ENCODE assay signal across 9 cellular contexts in genomic region chr14:100585448-100586152, GRCh38. TPM values are rescaled to one million over a fixed set of nuclear protein-coding genes. Genes with fewer than 3 reads are reported as not detected.
DNase-seq lines count a peak whose midpoint lies in the region; ATAC-seq and TF ChIP-seq lines count a peak whose summit lies in the region.
"Had no signal": no experiment of that assay in that cellular context is flagged by ENCODE, and none has a peak within 500 bp of the region (broad histone marks: within the 10 kb centered on the region; RNA-seq: fewer than 3 reads in every experiment).

No MANE protein-coding gene starts in this region.

- CTCF ChIA-PET in Panc1 (lab: Charles Lee): no interaction called here

- intact Hi-C loops in Panc1 (cut with micrococcal nuclease; ENCODE audit: unreplicated experiment): no loop called here
- intact Hi-C loops in left ventricle myocardium inferior (cut with micrococcal nuclease): no loop called here

- H3K36me3 ChIP-seq in Panc1 (ENCODE audit: control insufficient read depth, insufficient read depth, low read length) (no peaks in the 10 kb centered on the region), left ventricle myocardium inferior (no peaks in the 10 kb centered on the region), skeletal muscle satellite cell (ENCODE audit: insufficient read depth, low read length) (no peaks in the 10 kb centered on the region), tibial nerve (no peaks in the 10 kb centered on the region)
- H3K36me3 ChIP-seq: adrenal gland had no signal

- no peaks in the 10 kb centered on the region for H3K9me3 Mint-ChIP-seq in activated T-cell treated with anti-CD3 and anti-CD28 coated beads, Interleukin-2, amount 50 U/mL, for 72 hours

- TF ChIP-seq POLR2A in tibial nerve (IDR thresholded peaks at IDR 0.05): no peak

- POLR2A ChIA-PET in Panc1 (lab: Charles Lee): no interaction called here

- no peak overlapping the region for H3K9ac ChIP-seq in skeletal muscle satellite cell (ENCODE audit: low read depth, low read length)

- peaks cover 19% of the 10 kb centered on the region for H3K27me3 Mint-ChIP-seq in activated T-cell treated with anti-CD3 and anti-CD28 coated beads, Interleukin-2, amount 50 U/mL, for 72 hours (ENCODE audit: low read depth)

- peak overlapping the region; percentile 86 for H3K4me2 ChIP-seq in skeletal muscle satellite cell (ENCODE audit: low read length)

- H3K27ac ChIP-seq in Panc1 (ENCODE audit: low read length) (peak overlapping the region; percentile 77; the same call in 1 of the 2 replicates), left ventricle myocardium inferior (replicated peaks) (no peak overlapping the region), tibial nerve (no peak overlapping the region)

- BruUV-seq in Panc1 (replicated peaks; lab: Mats Ljungman, UMichigan): no TSS peak

- no peak for ATAC-seq in activated T-cell treated with anti-CD3 and anti-CD28 coated beads, Interleukin-2, amount 50 U/mL, for 72 hours (replicated peaks in 1 of 2)
- ATAC-seq in Panc1: no peak

- no peaks in the 10 kb centered on the region for H3K36me3 Mint-ChIP-seq in activated T-cell treated with anti-CD3 and anti-CD28 coated beads, Interleukin-2, amount 50 U/mL, for 72 hours (ENCODE audit: insufficient read depth in 2 of 2)

- no peak overlapping the region for H3K4me3 ChIP-seq in Panc1 (ENCODE audit: low read depth in 2 of 2, low read length in 2 of 2)
- H3K4me3 ChIP-seq in left ventricle myocardium inferior: no peak overlapping the region
- no peak overlapping the region for H3K4me3 ChIP-seq in skeletal muscle satellite cell (ENCODE audit: low read length)
- no peak overlapping the region for H3K4me3 ChIP-seq in tibial nerve

- 93 to 94% methylated on average over 23 of the region's 23 CpGs for WGBS in tibial nerve, 2 donors

- H3K9me3 ChIP-seq in Panc1 (ENCODE audit: control insufficient read depth, insufficient read depth, low read depth, low read length) (no peaks in the 10 kb centered on the region), left ventricle myocardium inferior (replicated peaks) (no peaks in the 10 kb centered on the region), skeletal muscle satellite cell (replicated peaks; ENCODE audit: low read length) (no peaks in the 10 kb centered on the region), tibial nerve (no peaks in the 10 kb centered on the region)
- H3K9me3 ChIP-seq: adrenal gland had no signal

- TF ChIP-seq CTCF in Panc1 (IDR thresholded peaks at IDR 0.05) (no peak), left ventricle myocardium inferior (IDR thresholded peaks at IDR 0.05; ENCODE audit: borderline replicate concordance) (no peak), tibial nerve (IDR thresholded peaks at IDR 0.05) (no peak)

- DNase-seq in activated T-cell treated with anti-CD3 and anti-CD28 coated beads, Interleukin-2, amount 50 U/mL, for 72 hours: no peak
- DNase-seq in activated T-cell treated with anti-CD3 and anti-CD28 coated beads for 4 hours: no peak
- no peak for DNase-seq in Panc1 (ENCODE audit: low read depth, low spot score)
- peak; percentile 6 for DNase-seq in left ventricle myocardium inferior
- no peak for DNase-seq in NCI-H128 (lab: John Stamatoyannopoulos, UW; ENCODE audit: unreplicated experiment)
- no peak for DNase-seq in germinal center (ENCODE audit: low spot score)
- no peak for DNase-seq in tibial nerve (ENCODE audit: low spot score in 2 of 2)

- in situ Hi-C loops in Panc1 (cut with HindIII; ENCODE audit: low pct_unique_long_range_greater_than_20kb, low sequenced_read_pairs): no loop called here

- H3K27ac Mint-ChIP-seq in activated T-cell treated with anti-CD3 and anti-CD28 coated beads, Interleukin-2, amount 50 U/mL, for 72 hours: no peak overlapping the region

- H3K4me1 ChIP-seq in Panc1 (ENCODE audit: control insufficient read depth, insufficient read depth, low read length): peaks cover 5% of the 10 kb centered on the region
- peaks cover 19% of the 10 kb centered on the region for H3K4me1 ChIP-seq in left ventricle myocardium inferior
- H3K4me1 ChIP-seq in skeletal muscle satellite cell (ENCODE audit: control insufficient read depth, insufficient read depth, low read length): peaks cover 6% of the 10 kb centered on the region
- peaks cover 0 to 18% (median 0%) of the 10 kb centered on the region in 4 donors for H3K4me1 ChIP-seq in tibial nerve

- H3K4me3 Mint-ChIP-seq in activated T-cell treated with anti-CD3 and anti-CD28 coated beads, Interleukin-2, amount 50 U/mL, for 72 hours: peak overlapping the region; percentile 25 to 76

- no peaks in the 10 kb centered on the region for H3K4me1 Mint-ChIP-seq in activated T-cell treated with anti-CD3 and anti-CD28 coated beads, Interleukin-2, amount 50 U/mL, for 72 hours (ENCODE audit: low read depth)

- H3K27me3 ChIP-seq in Panc1 (ENCODE audit: control insufficient read depth, insufficient read depth, low read length) (no peaks in the 10 kb centered on the region), left ventricle myocardium inferior (ENCODE audit: low read depth) (peaks cover 63% of the 10 kb centered on the region), skeletal muscle satellite cell (ENCODE audit: control insufficient read depth, insufficient read depth, low read length) (peaks cover 41% of the 10 kb centered on the region), tibial nerve (peaks cover 0 to 38% of the 10 kb centered on the region in 2 donors)

- no peak for TF ChIP-seq EP300 in tibial nerve (IDR thresholded peaks at IDR 0.05)

RNA-seq across cellular contexts. Expression of gene BEGAIN, which starts 1.6 kb away (rescaled TPM):
- 1 to 10 TPM; 2.6 to 2.8 TPM for total RNA-seq in activated T-cell treated with anti-CD3 and anti-CD28 coated beads, Interleukin-2, amount 50 U/mL, for 72 hours
- total RNA-seq in Panc1 (2021; ENCODE audit: unreplicated experiment): 26.5 TPM
- polyA plus RNA-seq in Panc1 (2012; ENCODE audit: insufficient read length): 37.2 TPM
- total RNA-seq in left ventricle myocardium inferior: 1.9 TPM
- total RNA-seq in skeletal muscle satellite cell (2012; rRNA removed): 1.7 and 2.0 TPM in 2 replicates
- 10 to 100 TPM in 2 of 4 donors, 1 to 10 TPM in 2; 9.6 to 17.0 (median 11.6) TPM for total RNA-seq in tibial nerve
